8 cellular contexts compared by ENCODE assay signal in genomic region chr4:1683903-1684755, GRCh38. TPM values are rescaled to one million over a fixed set of nuclear protein-coding genes. Genes with fewer than 3 reads are reported as not detected.
DNase-seq lines count a peak whose midpoint lies in the region; ATAC-seq and TF ChIP-seq lines count a peak whose summit lies in the region.

A gene with protein sequence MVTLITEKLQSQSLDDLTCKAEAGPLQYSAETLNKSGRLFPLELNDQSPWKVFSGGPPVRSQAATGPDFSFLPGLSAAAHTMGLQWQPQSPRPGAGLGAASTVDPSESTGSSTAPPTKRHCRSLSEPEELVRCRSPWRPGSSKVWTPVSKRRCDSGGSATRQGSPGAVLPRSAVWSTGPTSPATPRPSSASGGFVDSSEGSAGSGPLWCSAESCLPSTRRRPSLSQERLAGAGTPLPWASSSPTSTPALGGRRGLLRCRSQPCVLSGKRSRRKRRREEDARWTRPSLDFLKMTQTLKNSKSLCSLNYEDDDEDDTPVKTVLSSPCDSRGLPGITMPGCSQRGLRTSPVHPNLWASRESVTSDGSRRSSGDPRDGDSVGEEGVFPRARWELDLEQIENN (minus strand): TSS chr4:1684313. CDS start chr4:1668741, 15,572 bp downstream.

- WGBS in prostate gland: 1% methylated on average over 30 of the region's 138 CpGs

- H3K4me1 Mint-ChIP-seq in T-helper 1 cell treated with Interleukin-12 subunit alpha and Interleukin-12 subunit beta and Interleukin-4 antibody, amounts not matched to agents 30 μg/mL and 1 μg/mL, for 36 hours (ENCODE audit: low read depth): peaks cover 11% of the 10 kb centered on the region

- H3K9me3 ChIP-seq in left ventricle myocardium inferior (replicated peaks): no peaks in the 10 kb centered on the region
- H3K9me3 ChIP-seq in prostate gland: no peaks in the 10 kb centered on the region
- no peaks in the 10 kb centered on the region for H3K9me3 ChIP-seq in upper lobe of right lung

- peak; percentile 98 for ATAC-seq in upper lobe of right lung

- H3K36me3 ChIP-seq in left ventricle myocardium inferior (no peaks in the 10 kb centered on the region), prostate gland (no peaks in the 10 kb centered on the region), upper lobe of right lung (no peaks in the 10 kb centered on the region)

- H3K4me1 ChIP-seq in left ventricle myocardium inferior (peaks cover 14% of the 10 kb centered on the region), prostate gland (replicated peaks) (no peaks in the 10 kb centered on the region), upper lobe of right lung (peaks cover 4% of the 10 kb centered on the region)

- peak; percentile 47 for TF ChIP-seq POLR2A in GM10847 (IDR thresholded peaks at IDR 0.05; ENCODE audit: extremely low read depth, insufficient read length)
- peak; percentile 6 for TF ChIP-seq POLR2A in prostate gland (IDR thresholded peaks at IDR 0.05)

- intact Hi-C loops in left ventricle myocardium inferior (cut with micrococcal nuclease) (no loop called here), prostate gland (cut with DNase I) (loop anchor here (5.0 kb wide), 1 partner anchor 38 kb away; the partner anchor contains the start of genes TACC3 and TMEM129), upper lobe of right lung (cut with DNase I) (no loop called here)

- H3K27ac Mint-ChIP-seq in T-helper 1 cell treated with Interleukin-12 subunit alpha and Interleukin-12 subunit beta and Interleukin-4 antibody, amounts not matched to agents 30 μg/mL and 1 μg/mL, for 36 hours: peak within 1 kb of the TSS; percentile 86

- H3K4me3 ChIP-seq in HFF-Myc (replicated peaks; ENCODE audit: low read depth, low read length): peak within 1 kb of the TSS; percentile 55
- H3K4me3 ChIP-seq in left ventricle myocardium inferior: peak within 1 kb of the TSS; percentile 77
- H3K4me3 ChIP-seq in prostate gland: peak within 1 kb of the TSS; percentile 53 to 59
- H3K4me3 ChIP-seq in upper lobe of right lung: peak within 1 kb of the TSS; percentile 71

- H3K27me3 ChIP-seq in left ventricle myocardium inferior (ENCODE audit: low read depth): no peaks in the 10 kb centered on the region
- no peaks in the 10 kb centered on the region for H3K27me3 ChIP-seq in prostate gland (replicated peaks; ENCODE audit: insufficient read depth)
- H3K27me3 ChIP-seq in upper lobe of right lung: no peaks in the 10 kb centered on the region

- H3K4me3 Mint-ChIP-seq in T-helper 1 cell treated with Interleukin-12 subunit alpha and Interleukin-12 subunit beta and Interleukin-4 antibody, amounts not matched to agents 30 μg/mL and 1 μg/mL, for 36 hours: peak within 1 kb of the TSS; percentile 86

- TF ChIP-seq CTCF in HFF-Myc (IDR thresholded peaks at IDR 0.05; ENCODE audit: low read depth, low read length, missing control alignments) (no peak), left ventricle myocardium inferior (IDR thresholded peaks at IDR 0.05; ENCODE audit: borderline replicate concordance) (no peak), prostate gland (IDR thresholded peaks at IDR 0.05) (peak in 1 of 4 experiments; percentile 33), upper lobe of right lung (IDR thresholded peaks at IDR 0.05) (no peak)

- peak; percentile 36 for DNase-seq in HFF-Myc (ENCODE audit: extremely low read depth, low read depth)
- peak; percentile 80 for DNase-seq in NCI-H1092 (lab: John Stamatoyannopoulos, UW)
- peak; percentile 57 for DNase-seq in amniotic stem cell (lab: John Stamatoyannopoulos, UW)
- peak; percentile 93 for DNase-seq in left ventricle myocardium inferior
- DNase-seq in prostate gland (ENCODE audit: low spot score): peak; percentile 89
- DNase-seq in upper lobe of right lung: peak; percentile 97

- peaks cover 2% of the 10 kb centered on the region for H3K36me3 Mint-ChIP-seq in T-helper 1 cell treated with Interleukin-12 subunit alpha and Interleukin-12 subunit beta and Interleukin-4 antibody, amounts not matched to agents 30 μg/mL and 1 μg/mL, for 36 hours (ENCODE audit: low read depth)

- H3K27ac ChIP-seq in left ventricle myocardium inferior (replicated peaks) (peak within 1 kb of the TSS; percentile 73), prostate gland (peak within 1 kb of the TSS; percentile 61 to 71), upper lobe of right lung (peak within 1 kb of the TSS; percentile 65)

- H3K27me3 Mint-ChIP-seq in T-helper 1 cell treated with Interleukin-12 subunit alpha and Interleukin-12 subunit beta and Interleukin-4 antibody, amounts not matched to agents 30 μg/mL and 1 μg/mL, for 36 hours (ENCODE audit: low read depth): no peaks in the 10 kb centered on the region

- no peaks in the 10 kb centered on the region for H3K9me3 Mint-ChIP-seq in T-helper 1 cell treated with Interleukin-12 subunit alpha and Interleukin-12 subunit beta and Interleukin-4 antibody, amounts not matched to agents 30 μg/mL and 1 μg/mL, for 36 hours

RNA-seq across cellular contexts. Expression of the gene that starts here (rescaled TPM):
- total RNA-seq in left ventricle myocardium inferior: 0.71 TPM
- 10 to 100 TPM in 1 of 2 donors, 1 to 10 TPM in 1; 2.3 to 16.8 TPM for total RNA-seq in prostate gland
- total RNA-seq in upper lobe of right lung: 2.8 TPM

Comparison
In these comparisons a context has a peak if more than half of its experiments do, and no peak if none do; other contexts are left out.
1. Peak in every context shown above with its lines: DNase-seq, ATAC-seq, H3K4me3 ChIP-seq and H3K27ac ChIP-seq.
2. Peak in DNase-seq, H3K4me3 ChIP-seq and H3K27ac ChIP-seq in left ventricle myocardium inferior; RNA of the gene not detected or under 1 TPM.
3. DNase-seq: peak in every context shown above with its lines; median percentile 97 in upper lobe of right lung; 93 in left ventricle myocardium inferior; 89 in prostate gland; 80 in NCI-H1092; 57 in amniotic stem cell; 36 in HFF-Myc.